ENCODE assay signal across 1 cellular context in the genomic region with DNA sequence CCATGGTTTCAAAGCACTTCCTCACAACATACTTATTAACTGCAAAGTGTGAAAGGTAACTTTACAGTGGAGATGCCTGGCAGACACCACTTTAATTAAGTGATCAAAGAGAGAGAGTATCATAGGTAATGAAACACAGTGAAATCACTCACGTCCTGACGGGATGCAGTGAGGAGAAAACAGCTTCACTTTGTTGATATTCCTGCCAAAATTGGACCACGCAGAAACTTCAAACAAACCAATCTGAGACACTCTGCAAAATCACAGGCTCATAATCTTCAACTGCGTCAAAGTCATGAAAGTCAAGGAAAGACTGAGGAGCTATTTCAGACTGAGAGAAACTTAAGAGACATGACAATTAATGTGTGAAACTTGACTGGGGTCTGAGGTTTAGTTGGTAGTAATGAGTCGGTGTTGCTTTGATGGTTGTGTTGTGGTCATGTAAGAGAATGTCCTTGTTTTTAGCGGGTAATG.
TF ChIP-seq lines count a peak whose summit lies in the region.

No MANE protein-coding gene starts in this region.

TF ChIP-seq in GM12878, 131 proteins besides CTCF, POLR2A, EP300 and RAD21 (continued from another document and continues in another):
- TF ChIP-seq, protein P1, sequence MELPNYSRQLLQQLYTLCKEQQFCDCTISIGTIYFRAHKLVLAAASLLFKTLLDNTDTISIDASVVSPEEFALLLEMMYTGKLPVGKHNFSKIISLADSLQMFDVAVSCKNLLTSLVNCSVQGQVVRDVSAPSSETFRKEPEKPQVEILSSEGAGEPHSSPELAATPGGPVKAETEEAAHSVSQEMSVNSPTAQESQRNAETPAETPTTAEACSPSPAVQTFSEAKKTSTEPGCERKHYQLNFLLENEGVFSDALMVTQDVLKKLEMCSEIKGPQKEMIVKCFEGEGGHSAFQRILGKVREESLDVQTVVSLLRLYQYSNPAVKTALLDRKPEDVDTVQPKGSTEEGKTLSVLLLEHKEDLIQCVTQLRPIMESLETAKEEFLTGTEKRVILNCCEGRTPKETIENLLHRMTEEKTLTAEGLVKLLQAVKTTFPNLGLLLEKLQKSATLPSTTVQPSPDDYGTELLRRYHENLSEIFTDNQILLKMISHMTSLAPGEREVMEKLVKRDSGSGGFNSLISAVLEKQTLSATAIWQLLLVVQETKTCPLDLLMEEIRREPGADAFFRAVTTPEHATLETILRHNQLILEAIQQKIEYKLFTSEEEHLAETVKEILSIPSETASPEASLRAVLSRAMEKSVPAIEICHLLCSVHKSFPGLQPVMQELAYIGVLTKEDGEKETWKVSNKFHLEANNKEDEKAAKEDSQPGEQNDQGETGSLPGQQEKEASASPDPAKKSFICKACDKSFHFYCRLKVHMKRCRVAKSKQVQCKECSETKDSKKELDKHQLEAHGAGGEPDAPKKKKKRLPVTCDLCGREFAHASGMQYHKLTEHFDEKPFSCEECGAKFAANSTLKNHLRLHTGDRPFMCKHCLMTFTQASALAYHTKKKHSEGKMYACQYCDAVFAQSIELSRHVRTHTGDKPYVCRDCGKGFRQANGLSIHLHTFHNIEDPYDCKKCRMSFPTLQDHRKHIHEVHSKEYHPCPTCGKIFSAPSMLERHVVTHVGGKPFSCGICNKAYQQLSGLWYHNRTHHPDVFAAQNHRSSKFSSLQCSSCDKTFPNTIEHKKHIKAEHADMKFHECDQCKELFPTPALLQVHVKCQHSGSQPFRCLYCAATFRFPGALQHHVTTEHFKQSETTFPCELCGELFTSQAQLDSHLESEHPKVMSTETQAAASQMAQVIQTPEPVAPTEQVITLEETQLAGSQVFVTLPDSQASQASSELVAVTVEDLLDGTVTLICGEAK (IDR thresholded peaks at IDR 0.05; ENCODE audit: borderline replicate concordance), result no peak
- TF ChIP-seq SREBF2 (IDR thresholded peaks at IDR 0.05; ENCODE audit: low read length) (no peak), CBX5 (IDR thresholded peaks at IDR 0.05; ENCODE audit: low read depth) (no peak), CREM (IDR thresholded peaks at IDR 0.05; ENCODE audit: low read depth) (no peak), ZNF217 (IDR thresholded peaks at IDR 0.05) (no peak; the same call in 1 of the 2 replicates), WRNIP1 (IDR thresholded peaks at IDR 0.05; ENCODE audit: borderline replicate concordance, low read depth, low read length) (no peak), NBN (IDR thresholded peaks at IDR 0.05) (peak; percentile 71; the same call in 1 of the 2 replicates), PAX5 (IDR thresholded peaks at IDR 0.05; ENCODE audit: borderline replicate concordance, low read depth, low read length) (peak; percentile 74), NFYA (IDR thresholded peaks at IDR 0.05; ENCODE audit: borderline replicate concordance, low read depth, low read length) (no peak), YBX1 (IDR thresholded peaks at IDR 0.05) (no peak), BMI1 (IDR thresholded peaks at IDR 0.05; ENCODE audit: borderline replicate concordance) (peak; percentile 59), MEF2B (IDR thresholded peaks at IDR 0.05; ENCODE audit: partially characterized antibody, poor library complexity, severe bottlenecking) (peak; percentile 79), POLR2AphosphoS5 (IDR thresholded peaks at IDR 0.05; ENCODE audit: low read length) (no peak), ZNF274 (IDR thresholded peaks at IDR 0.05; ENCODE audit: insufficient read depth, insufficient read length) (no peak), IKZF2 (IDR thresholded peaks at IDR 0.05) (peak; percentile 90 to 91), ZNF207 (IDR thresholded peaks at IDR 0.05; ENCODE audit: borderline replicate concordance) (no peak), SMAD5 (IDR thresholded peaks at IDR 0.05; ENCODE audit: low read depth) (no peak), MXI1 (IDR thresholded peaks at IDR 0.05; ENCODE audit: low read depth, low read length) (0 out of 2 replicates have a peak, but pooled peaks have one; percentile 41), RUNX3 (IDR thresholded peaks at IDR 0.05; ENCODE audit: low read length) (peak; percentile 80), NR2F1 (conservative IDR thresholded peaks at IDR 0.05) (0 out of 2 replicates have a peak, but pooled peaks have one; percentile 35), ZNF24 (IDR thresholded peaks at IDR 0.05) (no peak), SMC3 (IDR thresholded peaks at IDR 0.05; ENCODE audit: borderline replicate concordance, low read length) (no peak), IKZF1 (conservative IDR thresholded peaks at IDR 0.05) (peak; percentile 79), SPI1 (IDR thresholded peaks at IDR 0.05; ENCODE audit: borderline replicate concordance, insufficient read depth, low read depth, low read length) (peak; percentile 72; the same call in 1 of the 2 replicates), POU2F2 (IDR thresholded peaks at IDR 0.05; ENCODE audit: borderline replicate concordance, low read depth, low read length) (no peak), SREBF1 (IDR thresholded peaks at IDR 0.05; ENCODE audit: low read length) (no peak), SUPT20H (IDR thresholded peaks at IDR 0.05; ENCODE audit: borderline replicate concordance, control insufficient read depth, low read depth, low read length) (no peak), CEBPB (IDR thresholded peaks at IDR 0.05; ENCODE audit: borderline replicate concordance in 1 of 2, low read depth in 2 of 2, low read length in 2 of 2) (no peak), CHD2 (IDR thresholded peaks at IDR 0.05; ENCODE audit: borderline replicate concordance, low read depth, low read length) (peak; percentile 46; the same call in 1 of the 2 replicates)
- TF ChIP-seq, protein P2, sequence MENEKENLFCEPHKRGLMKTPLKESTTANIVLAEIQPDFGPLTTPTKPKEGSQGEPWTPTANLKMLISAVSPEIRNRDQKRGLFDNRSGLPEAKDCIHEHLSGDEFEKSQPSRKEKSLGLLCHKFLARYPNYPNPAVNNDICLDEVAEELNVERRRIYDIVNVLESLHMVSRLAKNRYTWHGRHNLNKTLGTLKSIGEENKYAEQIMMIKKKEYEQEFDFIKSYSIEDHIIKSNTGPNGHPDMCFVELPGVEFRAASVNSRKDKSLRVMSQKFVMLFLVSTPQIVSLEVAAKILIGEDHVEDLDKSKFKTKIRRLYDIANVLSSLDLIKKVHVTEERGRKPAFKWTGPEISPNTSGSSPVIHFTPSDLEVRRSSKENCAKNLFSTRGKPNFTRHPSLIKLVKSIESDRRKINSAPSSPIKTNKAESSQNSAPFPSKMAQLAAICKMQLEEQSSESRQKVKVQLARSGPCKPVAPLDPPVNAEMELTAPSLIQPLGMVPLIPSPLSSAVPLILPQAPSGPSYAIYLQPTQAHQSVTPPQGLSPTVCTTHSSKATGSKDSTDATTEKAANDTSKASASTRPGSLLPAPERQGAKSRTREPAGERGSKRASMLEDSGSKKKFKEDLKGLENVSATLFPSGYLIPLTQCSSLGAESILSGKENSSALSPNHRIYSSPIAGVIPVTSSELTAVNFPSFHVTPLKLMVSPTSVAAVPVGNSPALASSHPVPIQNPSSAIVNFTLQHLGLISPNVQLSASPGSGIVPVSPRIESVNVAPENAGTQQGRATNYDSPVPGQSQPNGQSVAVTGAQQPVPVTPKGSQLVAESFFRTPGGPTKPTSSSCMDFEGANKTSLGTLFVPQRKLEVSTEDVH (IDR thresholded peaks at IDR 0.05; ENCODE audit: low read depth, partially characterized antibody), result no peak
- TF ChIP-seq, protein P3, sequence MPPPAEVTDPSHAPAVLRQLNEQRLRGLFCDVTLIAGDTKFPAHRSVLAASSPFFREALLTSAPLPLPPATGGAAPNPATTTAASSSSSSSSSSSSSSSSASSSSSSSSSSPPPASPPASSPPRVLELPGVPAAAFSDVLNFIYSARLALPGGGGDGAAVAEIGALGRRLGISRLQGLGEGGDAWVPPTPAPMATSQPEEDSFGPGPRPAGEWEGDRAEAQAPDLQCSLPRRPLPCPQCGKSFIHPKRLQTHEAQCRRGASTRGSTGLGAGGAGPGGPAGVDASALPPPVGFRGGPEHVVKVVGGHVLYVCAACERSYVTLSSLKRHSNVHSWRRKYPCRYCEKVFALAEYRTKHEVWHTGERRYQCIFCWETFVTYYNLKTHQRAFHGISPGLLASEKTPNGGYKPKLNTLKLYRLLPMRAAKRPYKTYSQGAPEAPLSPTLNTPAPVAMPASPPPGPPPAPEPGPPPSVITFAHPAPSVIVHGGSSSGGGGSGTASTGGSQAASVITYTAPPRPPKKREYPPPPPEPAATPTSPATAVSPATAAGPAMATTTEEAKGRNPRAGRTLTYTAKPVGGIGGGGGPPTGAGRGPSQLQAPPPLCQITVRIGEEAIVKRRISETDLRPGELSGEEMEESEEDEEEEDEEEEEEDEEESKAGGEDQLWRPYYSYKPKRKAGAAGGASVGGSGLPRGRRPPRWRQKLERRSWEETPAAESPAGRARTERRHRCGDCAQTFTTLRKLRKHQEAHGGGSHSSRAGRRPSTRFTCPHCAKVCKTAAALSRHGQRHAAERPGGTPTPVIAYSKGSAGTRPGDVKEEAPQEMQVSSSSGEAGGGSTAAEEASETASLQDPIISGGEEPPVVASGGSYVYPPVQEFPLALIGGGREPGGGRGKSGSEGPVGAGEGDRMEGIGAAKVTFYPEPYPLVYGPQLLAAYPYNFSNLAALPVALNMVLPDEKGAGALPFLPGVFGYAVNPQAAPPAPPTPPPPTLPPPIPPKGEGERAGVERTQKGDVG (CRISPR knock-in tag; IDR thresholded peaks at IDR 0.05), result no peak
- TF ChIP-seq, protein P4, sequence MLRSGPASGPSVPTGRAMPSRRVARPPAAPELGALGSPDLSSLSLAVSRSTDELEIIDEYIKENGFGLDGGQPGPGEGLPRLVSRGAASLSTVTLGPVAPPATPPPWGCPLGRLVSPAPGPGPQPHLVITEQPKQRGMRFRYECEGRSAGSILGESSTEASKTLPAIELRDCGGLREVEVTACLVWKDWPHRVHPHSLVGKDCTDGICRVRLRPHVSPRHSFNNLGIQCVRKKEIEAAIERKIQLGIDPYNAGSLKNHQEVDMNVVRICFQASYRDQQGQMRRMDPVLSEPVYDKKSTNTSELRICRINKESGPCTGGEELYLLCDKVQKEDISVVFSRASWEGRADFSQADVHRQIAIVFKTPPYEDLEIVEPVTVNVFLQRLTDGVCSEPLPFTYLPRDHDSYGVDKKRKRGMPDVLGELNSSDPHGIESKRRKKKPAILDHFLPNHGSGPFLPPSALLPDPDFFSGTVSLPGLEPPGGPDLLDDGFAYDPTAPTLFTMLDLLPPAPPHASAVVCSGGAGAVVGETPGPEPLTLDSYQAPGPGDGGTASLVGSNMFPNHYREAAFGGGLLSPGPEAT (IDR thresholded peaks at IDR 0.05; ENCODE audit: low read depth), result 0 out of 2 replicates have a peak, but pooled peaks have one; percentile 55
- TF ChIP-seq, protein P5, sequence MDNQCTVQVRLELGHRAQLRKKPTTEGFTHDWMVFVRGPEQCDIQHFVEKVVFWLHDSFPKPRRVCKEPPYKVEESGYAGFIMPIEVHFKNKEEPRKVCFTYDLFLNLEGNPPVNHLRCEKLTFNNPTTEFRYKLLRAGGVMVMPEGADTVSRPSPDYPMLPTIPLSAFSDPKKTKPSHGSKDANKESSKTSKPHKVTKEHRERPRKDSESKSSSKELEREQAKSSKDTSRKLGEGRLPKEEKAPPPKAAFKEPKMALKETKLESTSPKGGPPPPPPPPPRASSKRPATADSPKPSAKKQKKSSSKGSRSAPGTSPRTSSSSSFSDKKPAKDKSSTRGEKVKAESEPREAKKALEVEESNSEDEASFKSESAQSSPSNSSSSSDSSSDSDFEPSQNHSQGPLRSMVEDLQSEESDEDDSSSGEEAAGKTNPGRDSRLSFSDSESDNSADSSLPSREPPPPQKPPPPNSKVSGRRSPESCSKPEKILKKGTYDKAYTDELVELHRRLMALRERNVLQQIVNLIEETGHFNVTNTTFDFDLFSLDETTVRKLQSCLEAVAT (IDR thresholded peaks at IDR 0.05), result peak; percentile 69; the same call in 1 of the 2 replicates
- TF ChIP-seq, protein P6, sequence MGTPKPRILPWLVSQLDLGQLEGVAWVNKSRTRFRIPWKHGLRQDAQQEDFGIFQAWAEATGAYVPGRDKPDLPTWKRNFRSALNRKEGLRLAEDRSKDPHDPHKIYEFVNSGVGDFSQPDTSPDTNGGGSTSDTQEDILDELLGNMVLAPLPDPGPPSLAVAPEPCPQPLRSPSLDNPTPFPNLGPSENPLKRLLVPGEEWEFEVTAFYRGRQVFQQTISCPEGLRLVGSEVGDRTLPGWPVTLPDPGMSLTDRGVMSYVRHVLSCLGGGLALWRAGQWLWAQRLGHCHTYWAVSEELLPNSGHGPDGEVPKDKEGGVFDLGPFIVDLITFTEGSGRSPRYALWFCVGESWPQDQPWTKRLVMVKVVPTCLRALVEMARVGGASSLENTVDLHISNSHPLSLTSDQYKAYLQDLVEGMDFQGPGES (IDR thresholded peaks at IDR 0.05), result no peak
- TF ChIP-seq, protein P7, sequence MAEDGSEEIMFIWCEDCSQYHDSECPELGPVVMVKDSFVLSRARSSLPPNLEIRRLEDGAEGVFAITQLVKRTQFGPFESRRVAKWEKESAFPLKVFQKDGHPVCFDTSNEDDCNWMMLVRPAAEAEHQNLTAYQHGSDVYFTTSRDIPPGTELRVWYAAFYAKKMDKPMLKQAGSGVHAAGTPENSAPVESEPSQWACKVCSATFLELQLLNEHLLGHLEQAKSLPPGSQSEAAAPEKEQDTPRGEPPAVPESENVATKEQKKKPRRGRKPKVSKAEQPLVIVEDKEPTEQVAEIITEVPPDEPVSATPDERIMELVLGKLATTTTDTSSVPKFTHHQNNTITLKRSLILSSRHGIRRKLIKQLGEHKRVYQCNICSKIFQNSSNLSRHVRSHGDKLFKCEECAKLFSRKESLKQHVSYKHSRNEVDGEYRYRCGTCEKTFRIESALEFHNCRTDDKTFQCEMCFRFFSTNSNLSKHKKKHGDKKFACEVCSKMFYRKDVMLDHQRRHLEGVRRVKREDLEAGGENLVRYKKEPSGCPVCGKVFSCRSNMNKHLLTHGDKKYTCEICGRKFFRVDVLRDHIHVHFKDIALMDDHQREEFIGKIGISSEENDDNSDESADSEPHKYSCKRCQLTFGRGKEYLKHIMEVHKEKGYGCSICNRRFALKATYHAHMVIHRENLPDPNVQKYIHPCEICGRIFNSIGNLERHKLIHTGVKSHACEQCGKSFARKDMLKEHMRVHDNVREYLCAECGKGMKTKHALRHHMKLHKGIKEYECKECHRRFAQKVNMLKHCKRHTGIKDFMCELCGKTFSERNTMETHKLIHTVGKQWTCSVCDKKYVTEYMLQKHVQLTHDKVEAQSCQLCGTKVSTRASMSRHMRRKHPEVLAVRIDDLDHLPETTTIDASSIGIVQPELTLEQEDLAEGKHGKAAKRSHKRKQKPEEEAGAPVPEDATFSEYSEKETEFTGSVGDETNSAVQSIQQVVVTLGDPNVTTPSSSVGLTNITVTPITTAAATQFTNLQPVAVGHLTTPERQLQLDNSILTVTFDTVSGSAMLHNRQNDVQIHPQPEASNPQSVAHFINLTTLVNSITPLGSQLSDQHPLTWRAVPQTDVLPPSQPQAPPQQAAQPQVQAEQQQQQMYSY (CRISPR knock-in tag; IDR thresholded peaks at IDR 0.05), result no peak
- TF ChIP-seq, protein P8, sequence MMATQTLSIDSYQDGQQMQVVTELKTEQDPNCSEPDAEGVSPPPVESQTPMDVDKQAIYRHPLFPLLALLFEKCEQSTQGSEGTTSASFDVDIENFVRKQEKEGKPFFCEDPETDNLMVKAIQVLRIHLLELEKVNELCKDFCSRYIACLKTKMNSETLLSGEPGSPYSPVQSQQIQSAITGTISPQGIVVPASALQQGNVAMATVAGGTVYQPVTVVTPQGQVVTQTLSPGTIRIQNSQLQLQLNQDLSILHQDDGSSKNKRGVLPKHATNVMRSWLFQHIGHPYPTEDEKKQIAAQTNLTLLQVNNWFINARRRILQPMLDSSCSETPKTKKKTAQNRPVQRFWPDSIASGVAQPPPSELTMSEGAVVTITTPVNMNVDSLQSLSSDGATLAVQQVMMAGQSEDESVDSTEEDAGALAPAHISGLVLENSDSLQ (IDR thresholded peaks at IDR 0.05), result no peak
